ENCODE assay signal across 11 cellular contexts in genomic region chrX:47283015-47283771, GRCh38. TPM values are rescaled to one million over a fixed set of nuclear protein-coding genes. Genes with fewer than 3 reads are reported as not detected.
DNase-seq lines count a peak whose midpoint lies in the region; ATAC-seq and TF ChIP-seq lines count a peak whose summit lies in the region.
"Had no signal": no experiment of that assay in that cellular context is flagged by ENCODE, and none has a peak within 500 bp of the region (broad histone marks: within the 10 kb centered on the region; RNA-seq: fewer than 3 reads in every experiment).

No MANE protein-coding gene starts in this region.

- H3K4me3 ChIP-seq in OCI-LY3 (ENCODE audit: low read length) (no peak overlapping the region), lower leg skin (ENCODE audit: low read depth, poor library complexity, severe bottlenecking) (no peak overlapping the region)

- peak overlapping the region; percentile 17; the same call in 1 of the 2 replicates for H3K4me2 ChIP-seq in OCI-LY3 (ENCODE audit: low read length)

- H3K27ac ChIP-seq in OCI-LY3 (ENCODE audit: low read length): no peak overlapping the region
- H3K27ac ChIP-seq: esophagus muscularis mucosa had no signal

- no peak for TF ChIP-seq POLR2A in lower leg skin (IDR thresholded peaks at IDR 0.05)

- TF ChIP-seq CTCF in OCI-LY3 (IDR thresholded peaks at IDR 0.05; ENCODE audit: low read depth, low read length) (no peak), lower leg skin (IDR thresholded peaks at IDR 0.05) (no peak)

- H3K4me1 ChIP-seq in OCI-LY3 (ENCODE audit: low read length): no peaks in the 10 kb centered on the region
- H3K4me1 ChIP-seq: esophagus muscularis mucosa had no signal

- H3K27me3 ChIP-seq in OCI-LY3 (ENCODE audit: low read depth, low read length): no peaks in the 10 kb centered on the region
- H3K27me3 ChIP-seq: esophagus muscularis mucosa had no signal

- no peak overlapping the region for H3K9ac ChIP-seq in OCI-LY3 (ENCODE audit: low read length)

- WGBS in lower leg skin, 2 donors: 69 to 70% methylated on average over 13 to 18 of the region's 18 CpGs

- no peaks in the 10 kb centered on the region for H3K36me3 ChIP-seq in OCI-LY3 (replicated peaks; ENCODE audit: low read depth, low read length)
- H3K36me3 ChIP-seq: esophagus muscularis mucosa had no signal

- H3K79me2 ChIP-seq in OCI-LY3 (ENCODE audit: low read length): no peaks in the 10 kb centered on the region

- H4K20me1 ChIP-seq in OCI-LY3 (ENCODE audit: insufficient read depth, low read length): no peaks in the 10 kb centered on the region

- DNase-seq in stimulated activated CD4-positive, alpha-beta T cell treated with anti-CD3 and anti-CD28 coated beads, Interleukin-15, amount 100 ng/mL, for 24 hours: peak; percentile 7
- DNase-seq in stimulated activated CD4-positive, alpha-beta T cell treated with anti-CD3 and anti-CD28 coated beads, Interleukin-2, amount 100 ng/mL, for 48 hours: no peak
- DNase-seq in head of caudate nucleus (peak; percentile 2 to 69 (median 38)), AML-193 (lab: John Stamatoyannopoulos, UW) (no peak), lower leg skin (ENCODE audit: low spot score in 2 of 2) (no peak)
- DNase-seq: DND-41; stimulated activated CD4-positive, alpha-beta T cell treated with anti-CD3 and anti-CD28 coated beads, Interleukin-1b, Interleukin-23, amount 100 ng/mL, for 48 hours had no signal

- intact Hi-C loops in head of caudate nucleus (cut with DNase I): no loop called here
- intact Hi-C loops in lower leg skin (cut with DNase I; ENCODE audit: low total_unique reads): no loop called here

- no peaks in the 10 kb centered on the region for H3K9me3 ChIP-seq in OCI-LY3 (ENCODE audit: insufficient read depth, low read length)
- H3K9me3 ChIP-seq: esophagus muscularis mucosa had no signal

- no peak overlapping the region for H2AFZ ChIP-seq in OCI-LY3 (ENCODE audit: low read depth, low read length)

- no peak for ATAC-seq in activated CD4-positive, CD25-positive, alpha-beta regulatory T cell treated with anti-CD3 and anti-CD28 coated beads, Interleukin-2, amount 50 U/mL, for 24 hours
- ATAC-seq in HG03196 (IDR thresholded peaks at IDR 0.05; ENCODE audit: unreplicated experiment): no peak

RNA-seq across cellular contexts. Expression of gene USP11, which starts 50.4 kb away (rescaled TPM):
- total RNA-seq in lower leg skin: 10 to 100 TPM; 12.8 to 24.9 (median 18.7) TPM

Comparison
In these comparisons a context has a peak if more than half of its experiments do, and no peak if none do; other contexts are left out.
1. DNase-seq: peak in stimulated activated CD4-positive, alpha-beta T cell treated with anti-CD3 and anti-CD28 coated beads, Interleukin-15, amount 100 ng/mL, for 24 hours (single experiment) and head of caudate nucleus (42 of 42); none in stimulated activated CD4-positive, alpha-beta T cell treated with anti-CD3 and anti-CD28 coated beads, Interleukin-2, amount 100 ng/mL, for 48 hours (0 of 2), AML-193 (0 of 2) and lower leg skin (0 of 2).